6 cellular contexts compared by ENCODE assay signal in genomic region chr11:319465-320273, GRCh38. TPM values are rescaled to one million over a fixed set of nuclear protein-coding genes. Genes with fewer than 3 reads are reported as not detected.
DNase-seq lines count a peak whose midpoint lies in the region; ATAC-seq, FAIRE-seq and TF ChIP-seq lines count a peak whose summit lies in the region.
"Not testable (repeated sequence)": the region's sequence is repeated elsewhere in the genome, so short reads cannot be mapped to it uniquely, and the experiment has no call there.

No MANE protein-coding gene starts in this region.

- H3K9me3 ChIP-seq in RWPE2 (ENCODE audit: severe bottlenecking); astrocyte (ENCODE audit: insufficient read depth, low read depth, low read length); gastroesophageal sphincter; mucosa of stomach (ENCODE audit: control insufficient read depth, low read length): not testable (repeated sequence)

- TF ChIP-seq EP300 in gastroesophageal sphincter (IDR thresholded peaks at IDR 0.05): not testable (repeated sequence)

- H4K20me1 ChIP-seq in astrocyte (ENCODE audit: insufficient read depth, low read length): not testable (repeated sequence)

- peak overlapping the region; percentile 51 for H3K4me3 ChIP-seq in RWPE2 (ENCODE audit: severe bottlenecking)
- peak overlapping the region; percentile 76 for H3K4me3 ChIP-seq in astrocyte (ENCODE audit: insufficient read depth, low read depth, low read length)
- peak overlapping the region; percentile 79 to 96 for H3K4me3 ChIP-seq in gastroesophageal sphincter
- H3K4me3 ChIP-seq in mucosa of stomach (ENCODE audit: low read length): peak overlapping the region; percentile 40

- peaks cover 17% of the 10 kb centered on the region for H3K36me3 ChIP-seq in RWPE2 (ENCODE audit: low read depth)
- not testable (repeated sequence) for H3K36me3 ChIP-seq in astrocyte (ENCODE audit: insufficient read depth, low read length); mucosa of stomach (ENCODE audit: control insufficient read depth, insufficient read depth, low read length)
- peaks cover 0 to 13% of the 10 kb centered on the region in 2 donors for H3K36me3 ChIP-seq in gastroesophageal sphincter

- peaks cover 20% of the 10 kb centered on the region for H3K4me1 ChIP-seq in RWPE2 (ENCODE audit: insufficient read depth, poor library complexity, severe bottlenecking)
- not testable (repeated sequence) for H3K4me1 ChIP-seq in astrocyte (ENCODE audit: insufficient read depth, low read length); mucosa of stomach (ENCODE audit: control insufficient read depth, insufficient read depth, low read length)
- peaks cover 2 to 49% (median 9%) of the 10 kb centered on the region in 3 donors for H3K4me1 ChIP-seq in gastroesophageal sphincter

- not testable (repeated sequence) for H3K27me3 Mint-ChIP-seq in astrocyte (ENCODE audit: low read depth, unreplicated experiment)

- peak overlapping the region; percentile 98 for H3K27ac Mint-ChIP-seq in astrocyte (ENCODE audit: unreplicated experiment)

- H2AFZ ChIP-seq in astrocyte (ENCODE audit: low read depth, low read length): not testable (repeated sequence)

- not testable (repeated sequence) for H3K27me3 ChIP-seq in RWPE2 (ENCODE audit: insufficient read depth, poor library complexity, severe bottlenecking)
- H3K27me3 ChIP-seq in astrocyte (ENCODE audit: insufficient read depth, low read length): peaks cover 26% of the 10 kb centered on the region
- H3K27me3 ChIP-seq in gastroesophageal sphincter: peaks cover 17% of the 10 kb centered on the region
- peaks cover 28% of the 10 kb centered on the region for H3K27me3 ChIP-seq in mucosa of stomach (ENCODE audit: control insufficient read depth, insufficient read depth, low read length)

- 0 to 7% methylated on average over 4 to 8 of the region's 24 CpGs for WGBS in gastroesophageal sphincter (ENCODE audit: low coverage in 1 of 2), 2 donors

- peak overlapping the region; percentile 98 for H3K4me3 Mint-ChIP-seq in astrocyte (ENCODE audit: unreplicated experiment)

- ATAC-seq in RWPE2 (ENCODE audit: low read depth) (peak; percentile 4; the same call in 2 of the 3 replicates), gastroesophageal sphincter (peak; percentile 28)
- ATAC-seq in stimulated activated naive CD8-positive, alpha-beta T cell treated with anti-CD3 and anti-CD28 coated beads, Interleukin-15, Interleukin-2, amounts not matched to agents 100 U/mL and 50 U/mL, for 24 hours: peak; percentile 33

- not testable (repeated sequence) for H3K36me3 Mint-ChIP-seq in astrocyte (ENCODE audit: low read depth, unreplicated experiment)

- H3K79me2 ChIP-seq in astrocyte (ENCODE audit: insufficient read depth, low read length): peaks cover 12% of the 10 kb centered on the region

- peak overlapping the region; percentile 97 for H3K4me2 ChIP-seq in astrocyte (ENCODE audit: low read length)

- not testable (repeated sequence) for FAIRE-seq in astrocyte (lab: Jason Lieb, UNC)

- DNase-seq in Caki2 (ENCODE audit: low read depth): peak; percentile 9
- not testable (repeated sequence) for DNase-seq in RWPE2 (ENCODE audit: low spot score); astrocyte (ENCODE audit: low read depth); stimulated activated naive CD8-positive, alpha-beta T cell treated with anti-CD3 and anti-CD28 coated beads, Interleukin-15, Interleukin-2, amounts not matched to agents 100 U/mL and 50 U/mL, for 24 hours

- TF ChIP-seq CTCF in RWPE2 (IDR thresholded peaks at IDR 0.05; ENCODE audit: poor library complexity, severe bottlenecking); astrocyte (IDR thresholded peaks at IDR 0.05; ENCODE audit: insufficient read depth, low read depth, low read length): not testable (repeated sequence)
- TF ChIP-seq CTCF in gastroesophageal sphincter (IDR thresholded peaks at IDR 0.05): peak in 2 of 4 experiments; percentile 39

- peaks cover 18% of the 10 kb centered on the region for H3K4me1 Mint-ChIP-seq in astrocyte (ENCODE audit: low read depth, unreplicated experiment)

- in situ Hi-C loops in Caki2 (cut with HindIII; ENCODE audit: low pct_unique_long_range_greater_than_20kb, low sequenced_read_pairs): not testable (repeated sequence)

- H3K9ac ChIP-seq in astrocyte (ENCODE audit: low read length) (peak overlapping the region; percentile 88), mucosa of stomach (ENCODE audit: low read length) (peak overlapping the region; percentile 73)

- H3K27ac ChIP-seq in RWPE2 (ENCODE audit: poor library complexity, severe bottlenecking): peak overlapping the region; percentile 89
- not testable (repeated sequence) for H3K27ac ChIP-seq in astrocyte (ENCODE audit: low read depth, low read length)
- peak overlapping the region; percentile 96 to 99 (median 97) for H3K27ac ChIP-seq in gastroesophageal sphincter

- not testable (repeated sequence) for TF ChIP-seq POLR2A in gastroesophageal sphincter (IDR thresholded peaks at IDR 0.05)

- H3K9me3 Mint-ChIP-seq in astrocyte (ENCODE audit: unreplicated experiment): not testable (repeated sequence)

RNA-seq across cellular contexts. Expression of gene IFITM3, which starts 1.0 kb away (rescaled TPM):
- 6.2 and 23.7 TPM in 2 replicates for total RNA-seq in Caki2 (2014; rRNA removed; shearing (Covaris generic); ENCODE audit: low replicate concordance)
- total RNA-seq in astrocyte: 642 and 757 TPM in 2 replicates
- 100 to 1,000 TPM; 219 to 467 (median 305) TPM for total RNA-seq in gastroesophageal sphincter

RNA-seq across cellular contexts. Expression of gene IFITM1, which starts 5.8 kb away (rescaled TPM):
- 2.0 and 10.3 TPM in 2 replicates for total RNA-seq in Caki2 (2014; rRNA removed; shearing (Covaris generic); ENCODE audit: low replicate concordance)
- total RNA-seq in astrocyte (526 and 631 TPM in 2 replicates), gastroesophageal sphincter (100 to 1,000 TPM in 3 of 4 donors, 10 to 100 TPM in 1; 29.9 to 138 (median 112) TPM)

RNA-seq across cellular contexts. Expression of gene IFITM2, which starts 12.1 kb away (rescaled TPM):
- total RNA-seq in Caki2 (2014; rRNA removed; shearing (Covaris generic); ENCODE audit: low replicate concordance): not detected in 2 replicates
- total RNA-seq in astrocyte (474 and 575 TPM in 2 replicates), gastroesophageal sphincter (100 to 1,000 TPM in 3 of 4 donors, 10 to 100 TPM in 1; 89.3 to 183 (median 126) TPM)

RNA-seq across cellular contexts. Expression of gene IFITM5, which starts 20.3 kb away (rescaled TPM):
- total RNA-seq in Caki2 (2014; rRNA removed; shearing (Covaris generic); ENCODE audit: low replicate concordance): not detected in 2 replicates
- total RNA-seq in astrocyte (not detected in 2 replicates), gastroesophageal sphincter (not detected)

RNA-seq across cellular contexts. Expression of gene PGGHG, which starts 30.7 kb away (rescaled TPM):
- total RNA-seq in Caki2 (2014; rRNA removed; shearing (Covaris generic); ENCODE audit: low replicate concordance): 7.9 and 11.2 TPM in 2 replicates
- total RNA-seq in astrocyte: 22.9 and 25.1 TPM in 2 replicates
- total RNA-seq in gastroesophageal sphincter: 10 to 100 TPM in 2 of 4 donors, 1 to 10 TPM in 2; 8.5 to 35.3 (median 15.5) TPM

Comparison
In these comparisons a context has a peak if more than half of its experiments do, and no peak if none do; other contexts are left out.
1. RNA of gene IFITM2, which starts 12.1 kb away (total RNA-seq): 474 to 575 TPM in astrocyte and 89.3 to 183 TPM in gastroesophageal sphincter; not detected in Caki2; every median in the first group is over 10 times any median in the second.
2. Peak in every context shown above with its lines, with median percentiles within 50 percentile points of each other: ATAC-seq and H3K4me3 ChIP-seq.